In genomic region chrX:16075087-16075486, GRCh38 we compare ENCODE assay signal across 24 cellular contexts. TPM values are rescaled to one million over a fixed set of nuclear protein-coding genes. Genes with fewer than 3 reads are reported as not detected.
"Had no signal": no experiment of that assay in that cellular context is flagged by ENCODE, and none has a peak within 500 bp of the region (broad histone marks: within the 10 kb centered on the region; RNA-seq: fewer than 3 reads in every experiment).

No MANE protein-coding gene starts in this region.

- ATAC-seq: activated T-cell treated with anti-CD3 and anti-CD28 coated beads, Interleukin-2, amount 50 U/mL, for 4 hours; gastrocnemius medialis; left colon; sciatic nerve; stimulated activated naive B cell treated with anti-CD40 and anti-IgM and Interleukin-4, amounts not matched to agents 10 μg/mL and 1 μg/mL and 100 μg/mL, for 72 hours had no signal

- DNase-seq: activated CD8-positive, alpha-beta memory T cell treated with anti-CD3 and anti-CD28 coated beads, Interleukin-2, amount 50 U/mL, for 48 hours; activated naive CD4-positive, alpha-beta T cell treated with anti-CD3 and anti-CD28 coated beads for 36 hours; activated naive CD8-positive, alpha-beta T cell treated with anti-CD3 and anti-CD28 coated beads, Interleukin-2, amount 10 ng/mL, durations not matched to agents 7 days and 5 days; activated T-cell treated with anti-CD3 and anti-CD28 coated beads, Interleukin-2, amount 50 U/mL, for 4 hours; amniotic stem cell; cortex of kidney; endodermal cell; esophagus squamous epithelium; gastrocnemius medialis; islet precursor cell; left colon; nephron progenitor cell; occipital lobe; stimulated activated CD4-positive, alpha-beta T cell treated with anti-CD3 and anti-CD28 coated beads, Interleukin-15, amount 100 ng/mL, for 24 hours; stimulated activated CD8-positive, alpha-beta memory T cell treated with anti-CD3 and anti-CD28 coated beads, Interleukin-4, amount 100 ng/mL, for 48 hours; stimulated activated naive B cell treated with anti-CD40 and anti-IgM and Interleukin-4, amounts not matched to agents 10 μg/mL and 1 μg/mL and 100 μg/mL, for 72 hours; T-helper 9 cell; trophoblast cell had no signal

- H3K4me3 ChIP-seq: esophagus squamous epithelium, gastrocnemius medialis, smooth muscle cell, testis, vagina had no signal

- H3K27me3 ChIP-seq: esophagus squamous epithelium, gastrocnemius medialis, testis, vagina had no signal

- H3K27ac ChIP-seq: esophagus squamous epithelium, testis, vagina had no signal

- H3K4me2 ChIP-seq: smooth muscle cell had no signal

- H3K4me1 ChIP-seq: esophagus squamous epithelium, testis, vagina had no signal

- H3K36me3 ChIP-seq: esophagus squamous epithelium, gastrocnemius medialis, vagina had no signal

- H3K9me3 ChIP-seq: esophagus squamous epithelium, gastrocnemius medialis, testis, vagina had no signal

RNA-seq across cellular contexts. Expression of gene GRPR, which starts 48.3 kb away (rescaled TPM):
- total RNA-seq: activated naive CD4-positive, alpha-beta T cell treated with anti-CD3 and anti-CD28 coated beads for 36 hours; activated naive CD8-positive, alpha-beta T cell treated with anti-CD3 and anti-CD28 coated beads, Interleukin-2, amount 10 ng/mL, durations not matched to agents 7 days and 5 days; activated T-helper 2 cell treated with anti-CD3 and anti-CD28 coated beads, Interferon-gamma antibody, Interleukin-2, Interleukin-4, amounts not matched to agents 10 μg/mL and 5 μg/mL and 100 μg/mL, durations not matched to agents 14 hours and 24 hours and 36 hours; esophagus squamous epithelium; gastrocnemius medialis; lower leg skin; vagina had no signal
